8 cellular contexts compared by ENCODE assay signal in the genomic region with DNA sequence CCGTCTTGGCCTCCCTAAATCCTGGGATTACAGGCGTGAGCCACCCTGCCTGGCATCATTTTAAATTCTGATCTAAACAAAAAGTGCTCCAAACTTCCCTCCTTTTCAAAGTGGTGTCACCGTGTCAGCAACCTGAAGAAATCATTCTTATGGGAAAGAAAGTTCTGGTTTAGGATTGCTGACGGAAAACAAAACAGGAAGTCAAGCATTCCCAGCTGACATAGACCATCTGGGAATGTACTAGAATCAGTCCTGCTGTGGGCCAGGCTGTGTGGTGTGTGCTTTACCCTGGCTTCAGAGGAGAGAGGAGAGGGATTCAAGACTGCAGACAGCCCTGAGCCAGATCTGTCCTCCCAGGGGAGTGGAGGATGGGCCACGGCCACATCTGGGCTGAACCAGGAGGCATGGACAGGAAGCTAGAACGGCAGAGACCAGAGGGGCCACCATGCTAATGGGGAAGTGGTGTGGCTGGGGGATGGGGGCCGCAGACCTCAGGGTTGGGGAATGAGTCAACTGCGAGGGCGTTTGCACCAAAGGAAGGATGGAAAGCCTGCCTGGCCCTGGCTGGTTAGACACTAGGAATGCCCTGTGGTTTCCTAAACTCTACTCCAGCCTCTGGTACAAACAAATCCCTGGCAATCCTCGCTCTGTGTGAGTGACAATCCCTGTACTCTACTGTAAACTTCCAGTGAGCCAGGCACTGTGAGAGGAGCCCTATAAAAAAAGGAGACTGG. TPM values are rescaled to one million over a fixed set of nuclear protein-coding genes. Genes with fewer than 3 reads are reported as not detected.
A peak's percentile ranks its signal among the peaks of the same experiment; 100 is the strongest.
DNase-seq lines count a peak whose midpoint lies in the region; ATAC-seq, FAIRE-seq and TF ChIP-seq lines count a peak whose summit lies in the region.

No MANE protein-coding gene starts in this region.

- H3K27ac ChIP-seq in GM12878 (ENCODE audit: control insufficient read depth, insufficient read depth), result peak overlapping the region; percentile 98

- H3K36me3 Mint-ChIP-seq in stimulated activated naive B cell treated with anti-CD40 and anti-IgM and Interleukin-4, amounts not matched to agents 10 μg/mL and 1 μg/mL and 100 μg/mL, for 72 hours, result no peaks in the 10 kb centered on the region

- H3K4me3 ChIP-seq in HFF-Myc (replicated peaks; ENCODE audit: low read depth, low read length) (no peak overlapping the region), GM12878 (peak overlapping the region; percentile 19; the same call in 1 of the 2 replicates), kidney epithelial cell (ENCODE audit: low read depth, low read length) (no peak overlapping the region)

- SMC1A ChIA-PET in GM12878 (lab: Charles Lee; ENCODE audit: uncharacterized antibody, unreplicated experiment), result interaction anchor here (1.0 to 12.4 kb wide), 8 partner anchors 8 to 66 kb away, joined by 3 to 285 read pairs (median 4); a partner anchor contains a TSS

- H3K36me3 ChIP-seq in GM12878 (ENCODE audit: control insufficient read depth in 2 of 2, insufficient read depth in 2 of 2, low read length in 1 of 2), result no peaks in the 10 kb centered on the region
- H3K36me3 ChIP-seq in kidney epithelial cell (ENCODE audit: control insufficient read depth, insufficient read depth, low read length), result no peaks in the 10 kb centered on the region

- peak overlapping the region; percentile 98 for H3K4me2 ChIP-seq in GM12878 (ENCODE audit: control insufficient read depth, insufficient read depth)

- TF ChIP-seq CTCF in HFF-Myc (IDR thresholded peaks at IDR 0.05; ENCODE audit: low read depth, low read length, missing control alignments), result no peak
- no peak for TF ChIP-seq CTCF in GM12878 (IDR thresholded peaks at IDR 0.05 in 2 of 3, conservative IDR thresholded peaks at IDR 0.05 in 1 of 3; ENCODE audit: control insufficient read depth in 2 of 3, extremely low read depth in 1 of 3, insufficient read depth in 1 of 3, low read depth in 3 of 3, low read length in 3 of 3)
- no peak for TF ChIP-seq CTCF in kidney epithelial cell (IDR thresholded peaks at IDR 0.05; ENCODE audit: insufficient read depth, low read length, poor library complexity, severe bottlenecking)

- H2AFZ ChIP-seq in GM12878 (ENCODE audit: control insufficient read depth, low read depth, low read length), result peak overlapping the region; percentile 64

- H3K9me3 ChIP-seq in GM12878 (replicated peaks; ENCODE audit: control insufficient read depth, insufficient read depth, low read length), result no peaks in the 10 kb centered on the region

- H3K9me3 Mint-ChIP-seq in stimulated activated naive B cell treated with anti-CD40 and anti-IgM and Interleukin-4, amounts not matched to agents 10 μg/mL and 1 μg/mL and 100 μg/mL, for 72 hours, result no peaks in the 10 kb centered on the region

- H4K20me1 ChIP-seq in GM12878 (ENCODE audit: control insufficient read depth, insufficient read depth), result no peaks in the 10 kb centered on the region

- no peaks in the 10 kb centered on the region for H3K79me2 ChIP-seq in GM12878 (ENCODE audit: control insufficient read depth, insufficient read depth, low read length)

- intact Hi-C loops in GM12878 (cut with micrococcal nuclease; ENCODE audit: unreplicated experiment), result loop anchor here (1.0 to 5.0 kb wide), 4 partner anchors 12 to 56 kb away; a partner anchor contains a TSS

- 0 out of 2 replicates have a peak, but pooled peaks have one; percentile 32 for TF ChIP-seq RAD21 in GM12878 (IDR thresholded peaks at IDR 0.05; ENCODE audit: insufficient read depth, low read depth, low read length)

- peaks cover 25 to 40% of the 10 kb centered on the region in 2 donors for H3K4me1 Mint-ChIP-seq in stimulated activated naive B cell treated with anti-CD40 and anti-IgM and Interleukin-4, amounts not matched to agents 10 μg/mL and 1 μg/mL and 100 μg/mL, for 72 hours

- ATAC-seq in GM18505 (IDR thresholded peaks at IDR 0.05; ENCODE audit: unreplicated experiment) (peak; percentile 59), GM12878 (peak; percentile 89)
- peak; percentile 94 for ATAC-seq in stimulated activated naive B cell treated with anti-CD40 and anti-IgM and Interleukin-4, amounts not matched to agents 10 μg/mL and 1 μg/mL and 100 μg/mL, for 72 hours (replicated peaks)

- BruUV-seq in GM12878 (replicated peaks; lab: Mats Ljungman, UMichigan), result TSS peak; percentile 74

- DNase-seq in HFF-Myc (ENCODE audit: extremely low read depth, low read depth) (peak; percentile 91), NAMALWA (ENCODE audit: low spot score) (peak; percentile 59), GM12878 (ENCODE audit: low read depth, low spot score) (peak; percentile 97), kidney epithelial cell (ENCODE audit: low read depth) (peak; percentile 95), NCI-H1694 (lab: John Stamatoyannopoulos, UW) (no peak)
- DNase-seq in stimulated activated naive B cell treated with anti-CD40 and anti-IgM and Interleukin-4, amounts not matched to agents 10 μg/mL and 1 μg/mL and 100 μg/mL, for 72 hours, result peak; percentile 91
- no peak for DNase-seq in effector CD8-positive, alpha-beta T cell (lab: John Stamatoyannopoulos, UW)

- no peaks in the 10 kb centered on the region for H3K27me3 Mint-ChIP-seq in stimulated activated naive B cell treated with anti-CD40 and anti-IgM and Interleukin-4, amounts not matched to agents 10 μg/mL and 1 μg/mL and 100 μg/mL, for 72 hours

- H3K27ac Mint-ChIP-seq in stimulated activated naive B cell treated with anti-CD40 and anti-IgM and Interleukin-4, amounts not matched to agents 10 μg/mL and 1 μg/mL and 100 μg/mL, for 72 hours, result peak overlapping the region; percentile 87

- peak overlapping the region; percentile 64 for H3K9ac ChIP-seq in GM12878 (ENCODE audit: control insufficient read depth, insufficient read depth, low read length)

- TF ChIP-seq POLR2A in GM18505 (IDR thresholded peaks at IDR 0.05; ENCODE audit: borderline replicate concordance, extremely low read depth, insufficient read depth, insufficient read length) (peak; percentile 69), GM12878 (IDR thresholded peaks at IDR 0.05; ENCODE audit: low read depth, low read length) (peak; percentile 76)

- CTCF ChIA-PET in GM12878 (lab: Yijun Ruan, JAX), result interaction anchor here (1.4 to 6.0 kb wide), 4 partner anchors 14 to 66 kb away, joined by 5 to 64 read pairs (median 10); a partner anchor contains a TSS

- POLR2A ChIA-PET in GM12878 (lab: Charles Lee), result interaction anchor here (0.5 to 8.3 kb wide), 8 partner anchors 15 to 62 kb away, joined by 3 to 171 read pairs (median 4); a partner anchor contains a TSS

- in situ Hi-C loops in GM12878 (cut with MboI), result no loop called here

- peak; percentile 97 to 99 for TF ChIP-seq EP300 in GM12878 (IDR thresholded peaks at IDR 0.05; ENCODE audit: borderline replicate concordance in 1 of 2, control insufficient read depth in 1 of 2, low read depth in 2 of 2, low read length in 2 of 2)

- peak overlapping the region; percentile 69 to 71 for H3K4me3 Mint-ChIP-seq in stimulated activated naive B cell treated with anti-CD40 and anti-IgM and Interleukin-4, amounts not matched to agents 10 μg/mL and 1 μg/mL and 100 μg/mL, for 72 hours

- under 1% methylated on average over 10 of the region's 10 CpGs for WGBS in GM12878 (ENCODE audit: insufficient coverage, insufficient replicate concordance, low lambda C conversion rate, missing lambda C conversion rate)

- H3K27me3 ChIP-seq in GM12878 (replicated peaks in 1 of 2; ENCODE audit: control insufficient read depth in 2 of 2, insufficient read depth in 2 of 2, low read length in 1 of 2) (no peaks in the 10 kb centered on the region), kidney epithelial cell (ENCODE audit: control insufficient read depth, insufficient read depth, low read length) (no peaks in the 10 kb centered on the region)

- peaks cover 65% of the 10 kb centered on the region for H3K4me1 ChIP-seq in GM12878 (ENCODE audit: control insufficient read depth, insufficient read depth, low read length)

- RAD21 ChIA-PET in GM12878 (lab: Charles Lee; ENCODE audit: unreplicated experiment), result interaction anchor here (0.6 to 10.0 kb wide), 5 partner anchors 8 to 66 kb away, joined by 3 to 169 read pairs (median 3); a partner anchor contains a TSS

- peak; percentile 95 for FAIRE-seq in GM12878 (lab: Jason Lieb, UNC)

RNA-seq across cellular contexts. Expression of a gene that starts 16.7 kb away (rescaled TPM):
- total RNA-seq in GM12878 (2013; cell fraction: nucleolus; rRNA removed), result 143 and 165 TPM in 2 replicates
- total RNA-seq in GM12878 (2014; rRNA removed) (22.0 and 26.3 TPM in 2 replicates), GM12878 (2014; rRNA removed; fragmentation: Illumina TruSeq; extraction: Trizol) (26.9 and 27.4 TPM in 2 replicates), GM12878 (2021) (52.9 and 56.3 TPM in 2 replicates), kidney epithelial cell (46.3 and 54.1 TPM in 2 replicates)
- polyA plus RNA-seq in GM12878 (2011; ENCODE audit: low read depth), result 9.8 TPM
- polyA plus RNA-seq in GM12878 (2011; rRNA removed) (6.1 and 10.4 TPM in 2 replicates), GM12878 (2014; fragmentation: Illumina TruSeq; extraction: Trizol) (5.0 and 23.2 TPM in 2 replicates), GM12878 (2014; fragmentation: Nextera tagmentation; extraction: Ambion mirVana) (under 1 TPM; 0.26 to 0.82 TPM), GM12878 (2014; rRNA removed) (23.3 and 28.8 TPM in 2 replicates), GM12878 (2016; fragmentation: Nextera tagmentation; extraction: Ambion mirVana) (10 to 100 TPM; 14.8 to 18.9 TPM)
- polyA plus RNA-seq in GM12878 (2011; cell fraction: cytosol; rRNA removed), result 14.3 and 15.7 TPM in 2 replicates
- polyA plus RNA-seq in GM12878 (2011; cell fraction: nucleus; rRNA removed), result 17.4 and 26.9 TPM in 2 replicates
- 29.2 and 33.1 TPM in 2 replicates for polyA plus RNA-seq in GM12878 (2012)
- polyA minus RNA-seq in GM12878 (2011; rRNA and poly(A)+ RNA removed), result 15.9 and 30.9 TPM in 2 replicates
- 18.5 and 19.4 TPM in 2 replicates for polyA minus RNA-seq in GM12878 (2011; cell fraction: cytosol; rRNA and poly(A)+ RNA removed)
- polyA minus RNA-seq in GM12878 (2011; cell fraction: nucleus; rRNA and poly(A)+ RNA removed), result 16.9 and 27.1 TPM in 2 replicates

RNA-seq across cellular contexts. Expression of a gene that starts 18.3 kb away (rescaled TPM):
- total RNA-seq in GM12878 (2013; cell fraction: nucleolus; rRNA removed), result 17.6 and 17.8 TPM in 2 replicates
- total RNA-seq in GM12878 (2014; rRNA removed) (95.3 and 95.8 TPM in 2 replicates), GM12878 (2014; rRNA removed; fragmentation: Illumina TruSeq; extraction: Trizol) (87.5 and 91.9 TPM in 2 replicates), GM12878 (2021) (73.3 and 73.5 TPM in 2 replicates), kidney epithelial cell (15.7 and 19.9 TPM in 2 replicates)
- polyA plus RNA-seq in GM12878 (2011; ENCODE audit: low read depth), result 29.8 TPM
- polyA plus RNA-seq in GM12878 (2011; rRNA removed) (47.0 and 69.3 TPM in 2 replicates), GM12878 (2014; fragmentation: Illumina TruSeq; extraction: Trizol) (108 and 121 TPM in 2 replicates), GM12878 (2014; fragmentation: Nextera tagmentation; extraction: Ambion mirVana) (10 to 100 TPM; 25.8 to 45.2 TPM), GM12878 (2014; rRNA removed) (89.9 and 92.7 TPM in 2 replicates), GM12878 (2016; fragmentation: Nextera tagmentation; extraction: Ambion mirVana) (100 to 1,000 TPM; 135 to 145 TPM)
- 67.8 and 85.5 TPM in 2 replicates for polyA plus RNA-seq in GM12878 (2011; cell fraction: cytosol; rRNA removed)
- polyA plus RNA-seq in GM12878 (2011; cell fraction: nucleus; rRNA removed), result 18.8 and 27.6 TPM in 2 replicates
- polyA plus RNA-seq in GM12878 (2012), result 37.5 and 41.6 TPM in 2 replicates
- 85.6 and 92.8 TPM in 2 replicates for polyA minus RNA-seq in GM12878 (2011; rRNA and poly(A)+ RNA removed)
- 34.7 and 43.0 TPM in 2 replicates for polyA minus RNA-seq in GM12878 (2011; cell fraction: cytosol; rRNA and poly(A)+ RNA removed)
- 12.7 and 23.5 TPM in 2 replicates for polyA minus RNA-seq in GM12878 (2011; cell fraction: nucleus; rRNA and poly(A)+ RNA removed)

Comparison
In these comparisons a context has a peak if more than half of its experiments do, and no peak if none do; other contexts are left out.
1. DNase-seq: peak in HFF-Myc (single experiment), NAMALWA (single experiment), GM12878 (single experiment), kidney epithelial cell (single experiment) and stimulated activated naive B cell treated with anti-CD40 and anti-IgM and Interleukin-4, amounts not matched to agents 10 μg/mL and 1 μg/mL and 100 μg/mL, for 72 hours (single experiment); none in NCI-H1694 (single experiment) and effector CD8-positive, alpha-beta T cell (single experiment).
2. Peak in every context shown above with its lines, with median percentiles within 50 percentile points of each other: ATAC-seq.